Comparison of ENCODE assay signal across 21 cellular contexts in the genomic region with DNA sequence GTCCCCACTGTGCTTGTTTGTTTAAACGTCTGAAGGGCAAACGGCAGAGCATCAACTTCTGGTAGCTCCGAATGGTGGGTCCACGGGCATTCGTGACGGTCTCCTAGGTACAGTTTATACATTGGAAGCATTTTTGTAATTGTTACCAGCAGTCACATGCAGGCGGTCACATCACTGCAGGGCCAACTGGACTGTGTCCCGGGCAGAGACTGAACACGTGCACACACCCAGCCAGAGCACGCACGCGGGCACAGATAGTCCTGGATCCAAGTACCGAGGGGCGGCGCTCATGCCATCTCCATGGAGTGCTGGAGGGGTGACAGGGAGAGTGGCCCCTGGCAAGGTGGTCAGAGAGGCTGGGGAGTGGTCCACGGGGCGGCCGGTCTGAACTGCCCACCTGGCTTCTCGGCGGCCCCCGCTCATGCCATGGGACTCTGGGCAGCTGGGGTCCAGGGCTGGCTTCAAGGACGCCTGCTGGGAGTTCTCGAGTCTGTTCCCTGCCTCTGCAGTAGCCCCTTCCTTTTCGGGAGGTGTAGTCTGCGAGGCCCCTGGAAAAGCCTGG. TPM values are rescaled to one million over a fixed set of nuclear protein-coding genes. Genes with fewer than 3 reads are reported as not detected.
DNase-seq lines count a peak whose midpoint lies in the region; ATAC-seq, FAIRE-seq and TF ChIP-seq lines count a peak whose summit lies in the region.
"Had no signal": no experiment of that assay in that cellular context is flagged by ENCODE, and none has a peak within 500 bp of the region (broad histone marks: within the 10 kb centered on the region; RNA-seq: fewer than 3 reads in every experiment).

No MANE protein-coding gene starts in this region.

- H2AFZ ChIP-seq in H9 (ENCODE audit: low read length): no peak overlapping the region

- H3K18ac ChIP-seq in H9 (ENCODE audit: insufficient read length, low read depth, low read length): no peak overlapping the region

- DNase-seq in H9 (no peak), bronchial epithelial cell (ENCODE audit: low read depth) (no peak), left ventricle myocardium inferior (peak; percentile 53), psoas muscle (peak in 1 of 2 donors; percentile 77), OCI-M1 (lab: John Stamatoyannopoulos, UW) (no peak), HAP-1 (ENCODE audit: low spot score in 2 of 2) (no peak)
- DNase-seq in activated CD4-positive, alpha-beta T cell treated with anti-CD3 and anti-CD28 coated beads for 48 hours: no peak
- DNase-seq: COR-L47, MM.1S, NCI-H1105, NCI-H1694 treated with DMSO at 0.1 percent for 48 hours, NCI-H446, NCI-H748 treated with DMSO at 0.1 percent for 48 hours, SHP77 treated with DMSO at 0.1 percent for 48 hours had no signal

- H4K8ac ChIP-seq in H9 (replicated peaks; ENCODE audit: insufficient read length, low read depth, low read length): no peak overlapping the region

- no peak overlapping the region for H2BK5ac ChIP-seq in H9 (ENCODE audit: insufficient read length, low read length)

- no peaks in the 10 kb centered on the region; a peak in 2 of 7 replicates for H3K36me3 Mint-ChIP-seq in H9 (ENCODE audit: insufficient read depth in 1 of 3, low read depth in 3 of 3)
- H3K36me3 Mint-ChIP-seq: CD14-positive monocyte had no signal

- H3K23ac ChIP-seq in H9 (ENCODE audit: insufficient read length, low read depth, low read length): no peak overlapping the region

- H3K4me1 ChIP-seq in H9 (ENCODE audit: insufficient read depth, low read length) (no peaks in the 10 kb centered on the region), left ventricle myocardium inferior (peaks cover 44% of the 10 kb centered on the region), psoas muscle (peaks cover 5% of the 10 kb centered on the region), HAP-1 (no peaks in the 10 kb centered on the region)

- no peak overlapping the region for H4K5ac ChIP-seq in H9 (ENCODE audit: insufficient read length, low read depth, low read length)

- H3K9me3 ChIP-seq in H9 (ENCODE audit: control insufficient read depth, low read depth, low read length): no peaks in the 10 kb centered on the region
- H3K9me3 ChIP-seq in left ventricle myocardium inferior (replicated peaks): no peaks in the 10 kb centered on the region
- H3K9me3 ChIP-seq in psoas muscle: no peaks in the 10 kb centered on the region
- H3K9me3 ChIP-seq in HAP-1: no peaks in the 10 kb centered on the region
- H3K9me3 ChIP-seq: A549 had no signal

- H3K27ac Mint-ChIP-seq in H9: peak overlapping the region in 2 of 3 experiments; percentile 23 to 65; a peak in 2 of 7 replicates

- H3K4me3 ChIP-seq in bronchial epithelial cell (ENCODE audit: low read depth, low read length) (no peak overlapping the region), left ventricle myocardium inferior (no peak overlapping the region), psoas muscle (no peak overlapping the region), HAP-1 (no peak overlapping the region)
- H3K4me3 ChIP-seq: A549 had no signal

- H3K56ac ChIP-seq in H9 (ENCODE audit: insufficient read length, low read depth, low read length): no peak overlapping the region

- H3K27me3 ChIP-seq in H9 (ENCODE audit: insufficient read depth, low read length) (no peaks in the 10 kb centered on the region), bronchial epithelial cell (ENCODE audit: control insufficient read depth, insufficient read depth, low read length) (no peaks in the 10 kb centered on the region), left ventricle myocardium inferior (ENCODE audit: low read depth) (no peaks in the 10 kb centered on the region), psoas muscle (ENCODE audit: insufficient read depth in 3 of 3, low read length in 2 of 3) (peaks cover 0 to 19% (median 0%) of the 10 kb centered on the region in 3 donors), HAP-1 (ENCODE audit: low read depth) (no peaks in the 10 kb centered on the region)

- H3K9ac ChIP-seq in H9 (ENCODE audit: extremely low read depth, insufficient read length, low read length): no peak overlapping the region

- H4K91ac ChIP-seq in H9 (ENCODE audit: insufficient read length, low read depth, low read length): no peak overlapping the region

- in situ Hi-C loops in HAP-1 (cut with MboI; ENCODE audit: low sequenced_read_pairs): no loop called here

- H2BK15ac ChIP-seq in H9 (ENCODE audit: low read depth, low read length): no peak overlapping the region

- no peaks in the 10 kb centered on the region for H3K79me2 ChIP-seq in H9 (ENCODE audit: insufficient read depth, low read length)

- peaks cover 8 to 13% of the 10 kb centered on the region in 2 experiments for H3K4me1 Mint-ChIP-seq in H9

- H2BK20ac ChIP-seq in H9 (ENCODE audit: low read depth, low read length, poor library complexity, severe bottlenecking): no peak overlapping the region

- H3K4me2 ChIP-seq in H9 (ENCODE audit: insufficient read depth, insufficient read length, low read length): no peak overlapping the region
- H3K4me2 ChIP-seq: A549 had no signal

- no peak overlapping the region for H2BK12ac ChIP-seq in H9 (ENCODE audit: insufficient read length, low read depth, low read length)

- no CpG with 5 or more reads among the region's 25 CpGs for WGBS in H9 (ENCODE audit: extremely low coverage, insufficient read length, low lambda C conversion rate)
- 32 to 39% (median 39%) methylated on average over 15 to 25 of the region's 25 CpGs for WGBS in psoas muscle, 3 donors

- intact Hi-C loops in left ventricle myocardium inferior (cut with micrococcal nuclease): no loop called here
- intact Hi-C loops in psoas muscle (cut with DNase I): no loop called here

- no peak overlapping the region for H2BK120ac ChIP-seq in H9 (ENCODE audit: low read depth, low read length, poor library complexity, severe bottlenecking)

- peak; percentile 44 to 88 (median 73) for ATAC-seq in psoas muscle
- ATAC-seq in HG03025 (IDR thresholded peaks at IDR 0.05; ENCODE audit: low FRiP score, unreplicated experiment): no peak
- ATAC-seq: A549, Panc1 had no signal

- H3K9me3 Mint-ChIP-seq in H9: no peaks in the 10 kb centered on the region

- no peak overlapping the region; the same call in 1 of the 2 replicates for H3K14ac ChIP-seq in H9 (ENCODE audit: insufficient read depth, low read length)

- no peak overlapping the region for H3K27ac ChIP-seq in H9 (ENCODE audit: insufficient read length, low read depth, low read length)
- H3K27ac ChIP-seq in left ventricle myocardium inferior (replicated peaks): peak overlapping the region; percentile 72
- H3K27ac ChIP-seq in psoas muscle: no peak overlapping the region
- H3K27ac ChIP-seq: A549 had no signal

- no peaks in the 10 kb centered on the region for H3K23me2 ChIP-seq in H9 (ENCODE audit: insufficient read length, low read depth, low read length, poor library complexity, severe bottlenecking)

- no peaks in the 10 kb centered on the region for H3K79me1 ChIP-seq in H9 (ENCODE audit: insufficient read depth, low read depth, low read length, poor library complexity, severe bottlenecking)

- peaks cover under 1% of the 10 kb centered on the region for H4K20me1 ChIP-seq in H9 (ENCODE audit: control insufficient read depth, insufficient read depth, insufficient read length)

- no peak overlapping the region for H2AK5ac ChIP-seq in H9 (ENCODE audit: insufficient read length, low read length)

- H3K36me3 ChIP-seq in bronchial epithelial cell (ENCODE audit: control insufficient read depth, insufficient read depth, low read length) (peaks cover 18% of the 10 kb centered on the region), left ventricle myocardium inferior (peaks cover 7% of the 10 kb centered on the region), psoas muscle (ENCODE audit: insufficient read depth in 1 of 2, low read depth in 1 of 2) (no peaks in the 10 kb centered on the region), HAP-1 (replicated peaks) (0 out of 2 replicates have a peak, but pooled peaks cover 3% of the 10 kb centered on the region)

- no peaks in the 10 kb centered on the region for H3K27me3 Mint-ChIP-seq in H9 (ENCODE audit: low read depth)

- H3K4ac ChIP-seq in H9 (ENCODE audit: low read depth, low read length): no peak overlapping the region

- H3K4me3 Mint-ChIP-seq in H9: no peak overlapping the region
- H3K4me3 Mint-ChIP-seq: CD14-positive monocyte had no signal

- no peak overlapping the region for H3T11ph ChIP-seq in H9 (ENCODE audit: low read length)

- TF ChIP-seq CTCF in H9 (conservative IDR thresholded peaks at IDR 0.05): no peak
- TF ChIP-seq CTCF in bronchial epithelial cell (IDR thresholded peaks at IDR 0.05; ENCODE audit: insufficient read depth, low read length, severe bottlenecking): no peak
- TF ChIP-seq CTCF in left ventricle myocardium inferior (IDR thresholded peaks at IDR 0.05; ENCODE audit: borderline replicate concordance): no peak
- TF ChIP-seq CTCF in psoas muscle (IDR thresholded peaks at IDR 0.05): no peak

- peak; percentile 32 for FAIRE-seq in bronchial epithelial cell (lab: Jason Lieb, UNC)
- FAIRE-seq: A549, G401.6, GM12892, GM19239 had no signal

RNA-seq across cellular contexts. Expression of a gene that starts 34.2 kb away (rescaled TPM):
- total RNA-seq in H9 (2021) (26.7 and 27.8 TPM in 2 replicates), bronchial epithelial cell (48.7 and 60.3 TPM in 2 replicates), left ventricle myocardium inferior (27.9 TPM), psoas muscle (10 to 100 TPM in 2 of 4 donors, 1 to 10 TPM in 2; 4.7 to 28.9 (median 10.0) TPM)
- polyA plus RNA-seq in psoas muscle: 10 to 100 TPM in 1 of 3 donors, 1 to 10 TPM in 2; 3.9 to 13.5 (median 6.5) TPM
